2 cellular contexts compared by ENCODE assay signal in the genomic region with DNA sequence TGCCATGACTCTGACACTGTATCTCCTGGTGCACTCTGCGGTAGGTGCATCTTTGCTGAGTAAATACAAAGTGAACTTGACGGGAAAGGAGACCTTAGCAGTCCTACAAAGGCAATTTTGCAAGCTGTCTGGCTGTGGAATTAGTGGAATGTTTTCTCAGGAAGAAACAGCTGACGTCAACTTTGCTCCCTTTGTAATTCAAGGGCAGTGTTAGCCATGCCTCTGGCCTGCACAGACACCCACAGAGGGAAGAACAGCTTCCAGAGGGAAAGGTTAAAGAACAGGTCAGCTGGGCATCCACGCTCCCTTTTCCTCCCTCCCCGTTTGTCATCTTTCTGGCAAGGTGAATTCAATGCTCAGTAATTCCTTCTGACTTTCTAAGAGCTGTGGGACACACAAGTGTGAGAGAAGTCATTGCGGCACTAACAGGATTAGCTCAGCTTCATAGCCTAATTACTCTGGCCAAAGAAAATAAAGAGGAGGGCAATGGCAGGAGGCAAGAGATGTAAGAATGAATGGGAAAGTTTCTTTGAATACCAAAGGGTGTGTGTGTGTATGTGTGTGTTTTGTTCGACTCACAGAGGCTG.
TF ChIP-seq lines count a peak whose summit lies in the region.

No MANE protein-coding gene starts in this region.

TF ChIP-seq in IMR-90, 13 proteins besides CTCF, POLR2A, EP300 and RAD21:
- TF ChIP-seq RCOR1 (IDR thresholded peaks at IDR 0.05; ENCODE audit: insufficient replicate concordance, low read length) (no peak), MAFK (IDR thresholded peaks at IDR 0.05; ENCODE audit: low read depth, low read length) (no peak), RFX5 (IDR thresholded peaks at IDR 0.05; ENCODE audit: low read depth, low read length) (no peak), BHLHE40 (IDR thresholded peaks at IDR 0.05; ENCODE audit: low read depth, low read length) (no peak), SMC3 (IDR thresholded peaks at IDR 0.05; ENCODE audit: low read depth, low read length) (no peak), NFE2L2 (IDR thresholded peaks at IDR 0.05; ENCODE audit: low read depth, low read length) (no peak), CEBPB (IDR thresholded peaks at IDR 0.05; ENCODE audit: low read depth, low read length) (no peak), CHD1 (IDR thresholded peaks at IDR 0.05; ENCODE audit: low read depth, low read length) (no peak), FOS (IDR thresholded peaks at IDR 0.05; ENCODE audit: low read depth, low read length) (no peak), MAZ (IDR thresholded peaks at IDR 0.05; ENCODE audit: borderline replicate concordance, low read depth, low read length) (no peak), MXI1 (IDR thresholded peaks at IDR 0.05; ENCODE audit: borderline replicate concordance, low read depth, low read length) (no peak)
- TF ChIP-seq, protein P1, sequence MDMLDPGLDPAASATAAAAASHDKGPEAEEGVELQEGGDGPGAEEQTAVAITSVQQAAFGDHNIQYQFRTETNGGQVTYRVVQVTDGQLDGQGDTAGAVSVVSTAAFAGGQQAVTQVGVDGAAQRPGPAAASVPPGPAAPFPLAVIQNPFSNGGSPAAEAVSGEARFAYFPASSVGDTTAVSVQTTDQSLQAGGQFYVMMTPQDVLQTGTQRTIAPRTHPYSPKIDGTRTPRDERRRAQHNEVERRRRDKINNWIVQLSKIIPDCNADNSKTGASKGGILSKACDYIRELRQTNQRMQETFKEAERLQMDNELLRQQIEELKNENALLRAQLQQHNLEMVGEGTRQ (IDR thresholded peaks at IDR 0.05; ENCODE audit: low read depth, low read length): no peak
- TF ChIP-seq, protein P2, sequence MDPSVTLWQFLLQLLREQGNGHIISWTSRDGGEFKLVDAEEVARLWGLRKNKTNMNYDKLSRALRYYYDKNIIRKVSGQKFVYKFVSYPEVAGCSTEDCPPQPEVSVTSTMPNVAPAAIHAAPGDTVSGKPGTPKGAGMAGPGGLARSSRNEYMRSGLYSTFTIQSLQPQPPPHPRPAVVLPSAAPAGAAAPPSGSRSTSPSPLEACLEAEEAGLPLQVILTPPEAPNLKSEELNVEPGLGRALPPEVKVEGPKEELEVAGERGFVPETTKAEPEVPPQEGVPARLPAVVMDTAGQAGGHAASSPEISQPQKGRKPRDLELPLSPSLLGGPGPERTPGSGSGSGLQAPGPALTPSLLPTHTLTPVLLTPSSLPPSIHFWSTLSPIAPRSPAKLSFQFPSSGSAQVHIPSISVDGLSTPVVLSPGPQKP (IDR thresholded peaks at IDR 0.05; ENCODE audit: borderline replicate concordance, low read depth, low read length): no peak

TF ChIP-seq in HepG2, 621 proteins besides CTCF, POLR2A, EP300 and RAD21 (continues in another document):
- 0 out of 2 replicates have a peak, but pooled peaks have one; percentile 38 for TF ChIP-seq TSC22D2 (CRISPR knock-in tag; IDR thresholded peaks at IDR 0.05; ENCODE audit: borderline replicate concordance)
- TF ChIP-seq ARHGAP35 (CRISPR knock-in tag; IDR thresholded peaks at IDR 0.05; ENCODE audit: borderline replicate concordance): no peak
- TF ChIP-seq KAT7 (CRISPR knock-in tag; IDR thresholded peaks at IDR 0.05; ENCODE audit: borderline replicate concordance): no peak
- TF ChIP-seq ZFP90 (CRISPR knock-in tag; IDR thresholded peaks at IDR 0.05; ENCODE audit: borderline replicate concordance): peak; percentile 71; the same call in 1 of the 2 replicates
- peak; percentile 91 to 95 for TF ChIP-seq MAFK (conservative IDR thresholded peaks at IDR 0.05 in 1 of 2, IDR thresholded peaks at IDR 0.05 in 1 of 2; ENCODE audit: low read length in 2 of 2)
- TF ChIP-seq, protein P3, sequence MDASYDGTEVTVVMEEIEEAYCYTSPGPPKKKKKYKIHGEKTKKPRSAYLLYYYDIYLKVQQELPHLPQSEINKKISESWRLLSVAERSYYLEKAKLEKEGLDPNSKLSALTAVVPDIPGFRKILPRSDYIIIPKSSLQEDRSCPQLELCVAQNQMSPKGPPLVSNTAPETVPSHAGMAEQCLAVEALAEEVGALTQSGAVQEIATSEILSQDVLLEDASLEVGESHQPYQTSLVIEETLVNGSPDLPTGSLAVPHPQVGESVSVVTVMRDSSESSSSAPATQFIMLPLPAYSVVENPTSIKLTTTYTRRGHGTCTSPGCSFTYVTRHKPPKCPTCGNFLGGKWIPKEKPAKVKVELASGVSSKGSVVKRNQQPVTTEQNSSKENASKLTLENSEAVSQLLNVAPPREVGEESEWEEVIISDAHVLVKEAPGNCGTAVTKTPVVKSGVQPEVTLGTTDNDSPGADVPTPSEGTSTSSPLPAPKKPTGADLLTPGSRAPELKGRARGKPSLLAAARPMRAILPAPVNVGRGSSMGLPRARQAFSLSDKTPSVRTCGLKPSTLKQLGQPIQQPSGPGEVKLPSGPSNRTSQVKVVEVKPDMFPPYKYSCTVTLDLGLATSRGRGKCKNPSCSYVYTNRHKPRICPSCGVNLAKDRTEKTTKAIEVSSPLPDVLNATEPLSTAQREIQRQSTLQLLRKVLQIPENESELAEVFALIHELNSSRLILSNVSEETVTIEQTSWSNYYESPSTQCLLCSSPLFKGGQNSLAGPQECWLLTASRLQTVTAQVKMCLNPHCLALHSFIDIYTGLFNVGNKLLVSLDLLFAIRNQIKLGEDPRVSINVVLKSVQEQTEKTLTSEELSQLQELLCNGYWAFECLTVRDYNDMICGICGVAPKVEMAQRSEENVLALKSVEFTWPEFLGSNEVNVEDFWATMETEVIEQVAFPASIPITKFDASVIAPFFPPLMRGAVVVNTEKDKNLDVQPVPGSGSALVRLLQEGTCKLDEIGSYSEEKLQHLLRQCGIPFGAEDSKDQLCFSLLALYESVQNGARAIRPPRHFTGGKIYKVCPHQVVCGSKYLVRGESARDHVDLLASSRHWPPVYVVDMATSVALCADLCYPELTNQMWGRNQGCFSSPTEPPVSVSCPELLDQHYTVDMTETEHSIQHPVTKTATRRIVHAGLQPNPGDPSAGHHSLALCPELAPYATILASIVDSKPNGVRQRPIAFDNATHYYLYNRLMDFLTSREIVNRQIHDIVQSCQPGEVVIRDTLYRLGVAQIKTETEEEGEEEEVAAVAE (CRISPR knock-in tag; IDR thresholded peaks at IDR 0.05; ENCODE audit: borderline replicate concordance): peak; percentile 67; the same call in 1 of the 2 replicates
- TF ChIP-seq, protein P4, sequence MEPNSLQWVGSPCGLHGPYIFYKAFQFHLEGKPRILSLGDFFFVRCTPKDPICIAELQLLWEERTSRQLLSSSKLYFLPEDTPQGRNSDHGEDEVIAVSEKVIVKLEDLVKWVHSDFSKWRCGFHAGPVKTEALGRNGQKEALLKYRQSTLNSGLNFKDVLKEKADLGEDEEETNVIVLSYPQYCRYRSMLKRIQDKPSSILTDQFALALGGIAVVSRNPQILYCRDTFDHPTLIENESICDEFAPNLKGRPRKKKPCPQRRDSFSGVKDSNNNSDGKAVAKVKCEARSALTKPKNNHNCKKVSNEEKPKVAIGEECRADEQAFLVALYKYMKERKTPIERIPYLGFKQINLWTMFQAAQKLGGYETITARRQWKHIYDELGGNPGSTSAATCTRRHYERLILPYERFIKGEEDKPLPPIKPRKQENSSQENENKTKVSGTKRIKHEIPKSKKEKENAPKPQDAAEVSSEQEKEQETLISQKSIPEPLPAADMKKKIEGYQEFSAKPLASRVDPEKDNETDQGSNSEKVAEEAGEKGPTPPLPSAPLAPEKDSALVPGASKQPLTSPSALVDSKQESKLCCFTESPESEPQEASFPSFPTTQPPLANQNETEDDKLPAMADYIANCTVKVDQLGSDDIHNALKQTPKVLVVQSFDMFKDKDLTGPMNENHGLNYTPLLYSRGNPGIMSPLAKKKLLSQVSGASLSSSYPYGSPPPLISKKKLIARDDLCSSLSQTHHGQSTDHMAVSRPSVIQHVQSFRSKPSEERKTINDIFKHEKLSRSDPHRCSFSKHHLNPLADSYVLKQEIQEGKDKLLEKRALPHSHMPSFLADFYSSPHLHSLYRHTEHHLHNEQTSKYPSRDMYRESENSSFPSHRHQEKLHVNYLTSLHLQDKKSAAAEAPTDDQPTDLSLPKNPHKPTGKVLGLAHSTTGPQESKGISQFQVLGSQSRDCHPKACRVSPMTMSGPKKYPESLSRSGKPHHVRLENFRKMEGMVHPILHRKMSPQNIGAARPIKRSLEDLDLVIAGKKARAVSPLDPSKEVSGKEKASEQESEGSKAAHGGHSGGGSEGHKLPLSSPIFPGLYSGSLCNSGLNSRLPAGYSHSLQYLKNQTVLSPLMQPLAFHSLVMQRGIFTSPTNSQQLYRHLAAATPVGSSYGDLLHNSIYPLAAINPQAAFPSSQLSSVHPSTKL (CRISPR knock-in tag; IDR thresholded peaks at IDR 0.05): peak; percentile 97
- 0 out of 2 replicates have a peak, but pooled peaks have one; percentile 31 for TF ChIP-seq YEATS4 (CRISPR knock-in tag; IDR thresholded peaks at IDR 0.05; ENCODE audit: borderline replicate concordance)
- TF ChIP-seq SOX6 (IDR thresholded peaks at IDR 0.05): no peak
- peak; percentile 93 for TF ChIP-seq SOX6 (CRISPR knock-in tag; IDR thresholded peaks at IDR 0.05)
- peak; percentile 74 for TF ChIP-seq FOSL2 (CRISPR knock-in tag; IDR thresholded peaks at IDR 0.05)
- peak; percentile 54 for TF ChIP-seq ZNF12 (CRISPR knock-in tag; IDR thresholded peaks at IDR 0.05)
- TF ChIP-seq ZNF20 (CRISPR knock-in tag; IDR thresholded peaks at IDR 0.05): no peak
- 0 out of 2 replicates have a peak, but pooled peaks have one; percentile 43 for TF ChIP-seq TBX3 (IDR thresholded peaks at IDR 0.05; ENCODE audit: borderline replicate concordance)
- TF ChIP-seq SKI (IDR thresholded peaks at IDR 0.05; ENCODE audit: partially characterized antibody): peak; percentile 98
- TF ChIP-seq CREB1 (IDR thresholded peaks at IDR 0.05): 0 out of 2 replicates have a peak, but pooled peaks have one; percentile 23
- peak; percentile 71 for TF ChIP-seq CREB1 (CRISPR knock-in tag; IDR thresholded peaks at IDR 0.05)
- TF ChIP-seq, protein P5, sequence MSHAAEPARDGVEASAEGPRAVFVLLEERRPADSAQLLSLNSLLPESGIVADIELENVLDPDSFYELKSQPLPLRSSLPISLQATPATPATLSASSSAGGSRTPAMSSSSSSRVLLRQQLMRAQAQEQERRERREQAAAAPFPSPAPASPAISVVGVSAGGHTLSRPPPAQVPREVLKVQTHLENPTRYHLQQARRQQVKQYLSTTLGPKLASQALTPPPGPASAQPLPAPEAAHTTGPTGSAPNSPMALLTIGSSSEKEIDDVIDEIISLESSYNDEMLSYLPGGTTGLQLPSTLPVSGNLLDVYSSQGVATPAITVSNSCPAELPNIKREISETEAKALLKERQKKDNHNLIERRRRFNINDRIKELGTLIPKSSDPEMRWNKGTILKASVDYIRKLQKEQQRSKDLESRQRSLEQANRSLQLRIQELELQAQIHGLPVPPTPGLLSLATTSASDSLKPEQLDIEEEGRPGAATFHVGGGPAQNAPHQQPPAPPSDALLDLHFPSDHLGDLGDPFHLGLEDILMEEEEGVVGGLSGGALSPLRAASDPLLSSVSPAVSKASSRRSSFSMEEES (CRISPR knock-in tag; IDR thresholded peaks at IDR 0.05): 0 out of 2 replicates have a peak, but pooled peaks have one; percentile 47
- TF ChIP-seq TARDBP (CRISPR knock-in tag; IDR thresholded peaks at IDR 0.05): peak; percentile 81
- TF ChIP-seq TBL1XR1 (IDR thresholded peaks at IDR 0.05; ENCODE audit: borderline replicate concordance, low read length, partially characterized antibody): peak; percentile 94
- TF ChIP-seq ZMYM4 (CRISPR knock-in tag; IDR thresholded peaks at IDR 0.05): peak; percentile 34; the same call in 1 of the 2 replicates
- no peak for TF ChIP-seq NONO (IDR thresholded peaks at IDR 0.05)
- TF ChIP-seq NONO (CRISPR knock-in tag; conservative IDR thresholded peaks at IDR 0.05): peak; percentile 70; the same call in 1 of the 2 replicates
- peak; percentile 84 for TF ChIP-seq JUN (CRISPR knock-in tag; IDR thresholded peaks at IDR 0.05)
- TF ChIP-seq, protein P6, sequence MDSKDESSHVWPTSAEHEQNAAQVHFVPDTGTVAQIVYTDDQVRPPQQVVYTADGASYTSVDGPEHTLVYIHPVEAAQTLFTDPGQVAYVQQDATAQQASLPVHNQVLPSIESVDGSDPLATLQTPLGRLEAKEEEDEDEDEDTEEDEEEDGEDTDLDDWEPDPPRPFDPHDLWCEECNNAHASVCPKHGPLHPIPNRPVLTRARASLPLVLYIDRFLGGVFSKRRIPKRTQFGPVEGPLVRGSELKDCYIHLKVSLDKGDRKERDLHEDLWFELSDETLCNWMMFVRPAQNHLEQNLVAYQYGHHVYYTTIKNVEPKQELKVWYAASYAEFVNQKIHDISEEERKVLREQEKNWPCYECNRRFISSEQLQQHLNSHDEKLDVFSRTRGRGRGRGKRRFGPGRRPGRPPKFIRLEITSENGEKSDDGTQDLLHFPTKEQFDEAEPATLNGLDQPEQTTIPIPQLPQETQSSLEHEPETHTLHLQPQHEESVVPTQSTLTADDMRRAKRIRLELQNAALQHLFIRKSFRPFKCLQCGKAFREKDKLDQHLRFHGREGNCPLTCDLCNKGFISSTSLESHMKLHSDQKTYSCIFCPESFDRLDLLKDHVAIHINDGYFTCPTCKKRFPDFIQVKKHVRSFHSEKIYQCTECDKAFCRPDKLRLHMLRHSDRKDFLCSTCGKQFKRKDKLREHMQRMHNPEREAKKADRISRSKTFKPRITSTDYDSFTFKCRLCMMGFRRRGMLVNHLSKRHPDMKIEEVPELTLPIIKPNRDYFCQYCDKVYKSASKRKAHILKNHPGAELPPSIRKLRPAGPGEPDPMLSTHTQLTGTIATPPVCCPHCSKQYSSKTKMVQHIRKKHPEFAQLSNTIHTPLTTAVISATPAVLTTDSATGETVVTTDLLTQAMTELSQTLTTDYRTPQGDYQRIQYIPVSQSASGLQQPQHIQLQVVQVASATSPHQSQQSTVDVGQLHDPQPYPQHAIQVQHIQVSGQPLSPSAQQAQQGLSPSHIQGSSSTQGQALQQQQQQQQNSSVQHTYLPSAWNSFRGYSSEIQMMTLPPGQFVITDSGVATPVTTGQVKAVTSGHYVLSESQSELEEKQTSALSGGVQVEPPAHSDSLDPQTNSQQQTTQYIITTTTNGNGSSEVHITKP (CRISPR knock-in tag; IDR thresholded peaks at IDR 0.05; ENCODE audit: low read depth): no peak
- peak; percentile 74 for TF ChIP-seq SALL1 (CRISPR knock-in tag; IDR thresholded peaks at IDR 0.05)
- peak; percentile 58; the same call in 1 of the 2 replicates for TF ChIP-seq CEBPG (CRISPR knock-in tag; IDR thresholded peaks at IDR 0.05)
- TF ChIP-seq, protein P7, sequence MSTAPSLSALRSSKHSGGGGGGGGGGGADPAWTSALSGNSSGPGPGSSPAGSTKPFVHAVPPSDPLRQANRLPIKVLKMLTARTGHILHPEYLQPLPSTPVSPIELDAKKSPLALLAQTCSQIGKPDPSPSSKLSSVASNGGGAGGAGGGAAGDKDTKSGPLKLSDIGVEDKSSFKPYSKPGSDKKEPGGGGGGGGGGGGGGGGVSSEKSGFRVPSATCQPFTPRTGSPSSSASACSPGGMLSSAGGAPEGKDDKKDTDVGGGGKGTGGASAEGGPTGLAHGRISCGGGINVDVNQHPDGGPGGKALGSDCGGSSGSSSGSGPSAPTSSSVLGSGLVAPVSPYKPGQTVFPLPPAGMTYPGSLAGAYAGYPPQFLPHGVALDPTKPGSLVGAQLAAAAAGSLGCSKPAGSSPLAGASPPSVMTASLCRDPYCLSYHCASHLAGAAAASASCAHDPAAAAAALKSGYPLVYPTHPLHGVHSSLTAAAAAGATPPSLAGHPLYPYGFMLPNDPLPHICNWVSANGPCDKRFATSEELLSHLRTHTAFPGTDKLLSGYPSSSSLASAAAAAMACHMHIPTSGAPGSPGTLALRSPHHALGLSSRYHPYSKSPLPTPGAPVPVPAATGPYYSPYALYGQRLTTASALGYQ (CRISPR knock-in tag; IDR thresholded peaks at IDR 0.05): 0 out of 2 replicates have a peak, but pooled peaks have one; percentile 34
